ENCODE assay signal across 20 cellular contexts in genomic region chr4:181294421-181294820, GRCh38.
"Had no signal": no experiment of that assay in that cellular context is flagged by ENCODE, and none has a peak within 500 bp of the region (broad histone marks: within the 10 kb centered on the region; RNA-seq: fewer than 3 reads in every experiment).

No MANE protein-coding gene starts in this region.

- DNase-seq: islet precursor cell; lower lobe of right lung; mammary epithelial cell; mesenchymal stem cell; naive thymus-derived CD8-positive, alpha-beta T cell; nucleus accumbens; psoas muscle; right lobe of liver; stimulated activated CD4-positive, alpha-beta T cell treated with anti-CD3 and anti-CD28 coated beads, Interleukin-1b, Interleukin-23, amount 100 ng/mL, for 48 hours; stimulated activated CD4-positive, alpha-beta T cell treated with anti-CD3 and anti-CD28 coated beads, Interleukin-2, amount 100 ng/mL, for 48 hours; stimulated activated CD4-positive, alpha-beta T cell treated with anti-CD3 and anti-CD28 coated beads, Interleukin-4, amount 100 ng/mL, for 4 hours; stimulated activated CD8-positive, alpha-beta memory T cell treated with anti-CD3 and anti-CD28 coated beads, Interleukin-4, amount 100 ng/mL, for 48 hours; stimulated activated naive CD4-positive, alpha-beta T cell treated with Interleukin-2 at 50 U/mL for 16 hours; stimulated activated naive CD8-positive, alpha-beta T cell treated with anti-CD3 and anti-CD28 coated beads, Interleukin-15, amount 100 ng/mL, for 72 hours; substantia nigra; uterus had no signal

- H3K4me1 ChIP-seq: lower lobe of right lung, parathyroid adenoma, right lobe of liver, tibial nerve, uterus had no signal

- ATAC-seq: lower lobe of right lung; naive thymus-derived CD8-positive, alpha-beta T cell; psoas muscle; right lobe of liver; stimulated activated memory B cell treated with anti-CD40 and anti-IgM and Interleukin-4, amounts not matched to agents 10 μg/mL and 1 μg/mL and 100 μg/mL, for 72 hours; stimulated activated naive CD8-positive, alpha-beta T cell treated with anti-CD3 and anti-CD28 coated beads, Interleukin-15, amount 100 ng/mL, for 72 hours had no signal

- H3K4me3 ChIP-seq: lower lobe of right lung, psoas muscle, right lobe of liver, smooth muscle cell, tibial nerve, uterus had no signal

- H3K27me3 ChIP-seq: right lobe of liver, tibial nerve, uterus had no signal

- H3K9me3 ChIP-seq: lower lobe of right lung, right lobe of liver, uterus had no signal

- H3K36me3 ChIP-seq: lower lobe of right lung, tibial nerve, uterus had no signal

- H3K27ac ChIP-seq: lower lobe of right lung, parathyroid adenoma, psoas muscle, right lobe of liver, tibial nerve, uterus had no signal
